In the genomic region with DNA sequence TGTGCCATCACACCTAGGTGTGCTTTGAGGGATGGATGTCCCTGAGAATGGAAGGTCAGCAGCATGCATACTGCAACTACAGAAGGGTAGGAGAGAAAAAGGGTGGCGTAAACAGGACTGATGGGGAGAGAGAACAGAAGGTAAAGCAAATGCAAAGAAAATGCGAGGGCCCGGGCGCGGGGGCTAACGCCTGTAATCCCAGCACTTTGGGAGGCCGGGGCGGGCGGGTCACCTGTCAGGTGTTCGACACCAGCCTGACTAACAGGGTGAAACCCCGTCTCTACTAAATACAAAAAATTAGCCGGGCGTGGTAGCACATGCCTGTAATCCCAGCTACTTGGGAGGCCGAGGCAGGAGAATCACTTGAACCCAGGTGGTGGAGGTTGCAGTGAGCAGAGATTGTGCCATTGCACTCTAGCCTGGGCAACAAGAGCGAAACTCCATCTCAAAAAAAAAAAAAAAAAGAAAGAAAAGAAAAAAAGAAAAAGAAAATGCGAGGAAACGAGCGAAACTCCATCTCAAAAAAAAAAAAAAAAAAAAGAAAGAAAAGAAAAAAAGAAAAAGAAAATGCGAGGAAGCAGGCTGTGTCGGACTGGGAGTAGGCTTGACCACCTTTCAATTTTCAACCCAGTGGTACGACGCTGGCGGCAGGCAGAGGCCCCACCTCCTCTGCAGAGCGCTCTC, we compare ENCODE assay signal across 7 cellular contexts. TPM values are rescaled to one million over a fixed set of nuclear protein-coding genes. Genes with fewer than 3 reads are reported as not detected.
DNase-seq lines count a peak whose midpoint lies in the region; ATAC-seq, FAIRE-seq and TF ChIP-seq lines count a peak whose summit lies in the region.
"Not testable (repeated sequence)": the region's sequence is repeated elsewhere in the genome, so short reads cannot be mapped to it uniquely, and the experiment has no call there.

No MANE protein-coding gene starts in this region.

- not testable (repeated sequence) for H3K9me1 ChIP-seq in endothelial cell of umbilical vein (replicated peaks; ENCODE audit: control insufficient read depth, extremely low read depth, insufficient read depth, low read length)

- peak; percentile 3 for ATAC-seq in GM18498 (IDR thresholded peaks at IDR 0.05; ENCODE audit: unreplicated experiment)
- ATAC-seq in HG02852 (IDR thresholded peaks at IDR 0.05; ENCODE audit: unreplicated experiment) = peak; percentile 11
- peak; percentile 73 for ATAC-seq in HepG2

- H3K27me3 Mint-ChIP-seq in activated T-helper 2 cell treated with anti-CD3 and anti-CD28 coated beads, Interferon-gamma antibody, Interleukin-2, Interleukin-4, amounts not matched to agents 10 μg/mL and 5 μg/mL and 100 μg/mL, durations not matched to agents 14 hours and 24 hours and 36 hours (ENCODE audit: low read depth) = not testable (repeated sequence)

- dilution Hi-C loops in endothelial cell of umbilical vein (cut with MboI; ENCODE audit: extremely low pct_ligation_motif_present, low sequenced_read_pairs) = not testable (repeated sequence)

- not testable (repeated sequence) for H4K20me1 ChIP-seq in endothelial cell of umbilical vein (replicated peaks; ENCODE audit: control insufficient read depth, extremely low read depth, insufficient read depth, low read length)
- peaks cover 34% of the 10 kb centered on the region for H4K20me1 ChIP-seq in HepG2 (ENCODE audit: insufficient read depth, low read length)

- POLR2A ChIA-PET in endothelial cell of umbilical vein (lab: Charles Lee) = interaction anchor here (0.6 to 1.1 kb wide), 4 partner anchors 21 to 72 kb away, joined by 3 to 5 read pairs (median 3); no protein-coding TSS in a partner anchor
- POLR2A ChIA-PET in HepG2 (lab: Yijun Ruan, JAX) = interaction anchor here (0.7 to 2.5 kb wide), 16 partner anchors 9 to 231 kb away, joined by 3 to 23 read pairs (median 5); partner anchors contain the start of genes ASXL2 and KIF3C

- peak overlapping the region; percentile 88 for H3K27ac Mint-ChIP-seq in activated T-helper 2 cell treated with anti-CD3 and anti-CD28 coated beads, Interferon-gamma antibody, Interleukin-2, Interleukin-4, amounts not matched to agents 10 μg/mL and 5 μg/mL and 100 μg/mL, durations not matched to agents 14 hours and 24 hours and 36 hours

- peaks cover 11% of the 10 kb centered on the region for H3K4me1 ChIP-seq in endothelial cell of umbilical vein (ENCODE audit: control insufficient read depth, extremely low read depth, insufficient read depth, low read length)
- peaks cover 27% of the 10 kb centered on the region for H3K4me1 ChIP-seq in HepG2 (ENCODE audit: insufficient read depth, low read length)
- H3K4me1 ChIP-seq in rectal smooth muscle tissue (ENCODE audit: control insufficient read depth, insufficient read depth, low read length) = not testable (repeated sequence)

- TF ChIP-seq EP300 in HepG2 (IDR thresholded peaks at IDR 0.05; ENCODE audit: low read depth in 2 of 2, low read length in 2 of 2); HepG2 (CRISPR knock-in tag; IDR thresholded peaks at IDR 0.05; ENCODE audit: borderline replicate concordance): not testable (repeated sequence)

- peak overlapping the region; percentile 92 for H3K4me2 ChIP-seq in endothelial cell of umbilical vein (ENCODE audit: insufficient read depth, low read length)
- peak overlapping the region; percentile 84 for H3K4me2 ChIP-seq in HepG2 (ENCODE audit: low read depth, low read length)

- WGBS in HepG2 (ENCODE audit: low lambda C conversion rate) = 14% methylated on average over 24 of the region's 24 CpGs

- DNase-seq in NCI-H2171 treated with DMSO at 0.1 percent for 48 hours (lab: John Stamatoyannopoulos, UW) = peak; percentile 16
- DNase-seq in activated T-helper 2 cell treated with anti-CD3 and anti-CD28 coated beads, Interferon-gamma antibody, Interleukin-2, Interleukin-4, amounts not matched to agents 10 μg/mL and 5 μg/mL and 100 μg/mL, durations not matched to agents 14 hours and 24 hours and 36 hours (ENCODE audit: low spot score); endothelial cell of umbilical vein (ENCODE audit: low read depth, low spot score); HepG2 (ENCODE audit: low spot score): not testable (repeated sequence)

- CTCF ChIA-PET in endothelial cell of umbilical vein (lab: Charles Lee) = interaction anchor here (0.9 to 5.3 kb wide), 8 partner anchors 9 to 152 kb away, joined by 3 to 36 read pairs (median 6); no protein-coding TSS in a partner anchor
- CTCF ChIA-PET in HepG2 (lab: Yijun Ruan, JAX; ENCODE audit: low intra/inter-chr PET ratio, low total read pairs) = not testable (repeated sequence)

- not testable (repeated sequence) for TF ChIP-seq CTCF in endothelial cell of umbilical vein (IDR thresholded peaks at IDR 0.05; ENCODE audit: extremely low read depth in 1 of 2, insufficient read depth in 1 of 2, low read depth in 1 of 2, low read length in 2 of 2); HepG2 (CRISPR knock-in tag; IDR thresholded peaks at IDR 0.05)

- peaks cover 19% of the 10 kb centered on the region for H3K4me1 Mint-ChIP-seq in activated T-helper 2 cell treated with anti-CD3 and anti-CD28 coated beads, Interferon-gamma antibody, Interleukin-2, Interleukin-4, amounts not matched to agents 10 μg/mL and 5 μg/mL and 100 μg/mL, durations not matched to agents 14 hours and 24 hours and 36 hours (ENCODE audit: low read depth)

- not testable (repeated sequence) for BruUV-seq in endothelial cell of umbilical vein (replicated peaks; lab: Mats Ljungman, UMichigan); HepG2 (replicated peaks; lab: Mats Ljungman, UMichigan)

- not testable (repeated sequence) for H3K36me3 ChIP-seq in endothelial cell of umbilical vein (ENCODE audit: control insufficient read depth in 2 of 2, extremely low read depth in 1 of 2, insufficient read depth in 2 of 2, low read length in 2 of 2); HepG2 (replicated peaks in 1 of 2; ENCODE audit: control insufficient read depth in 1 of 2, insufficient read depth in 2 of 2, low read length in 2 of 2); rectal smooth muscle tissue (ENCODE audit: control insufficient read depth, insufficient read depth, low read length)

- H3K36me3 Mint-ChIP-seq in activated T-helper 2 cell treated with anti-CD3 and anti-CD28 coated beads, Interferon-gamma antibody, Interleukin-2, Interleukin-4, amounts not matched to agents 10 μg/mL and 5 μg/mL and 100 μg/mL, durations not matched to agents 14 hours and 24 hours and 36 hours (ENCODE audit: low read depth) = peaks cover 25% of the 10 kb centered on the region

- H3K9ac ChIP-seq in endothelial cell of umbilical vein (replicated peaks; ENCODE audit: extremely low read depth, insufficient read depth, low read length) (peak overlapping the region; percentile 79), HepG2 (ENCODE audit: insufficient read depth, low read depth, low read length) (peak overlapping the region; percentile 81), rectal smooth muscle tissue (ENCODE audit: low read length) (peak overlapping the region; percentile 86)

- not testable (repeated sequence) for H3K9me3 ChIP-seq in endothelial cell of umbilical vein (replicated peaks; ENCODE audit: control insufficient read depth, insufficient read depth, low read length); HepG2 (ENCODE audit: low read length)

- not testable (repeated sequence) for H3K27me3 ChIP-seq in endothelial cell of umbilical vein (ENCODE audit: control insufficient read depth in 2 of 2, insufficient read depth in 2 of 2, low read length in 2 of 2); HepG2 (ENCODE audit: control insufficient read depth in 1 of 2, insufficient read depth in 2 of 2, low read length in 2 of 2); rectal smooth muscle tissue (ENCODE audit: control insufficient read depth, insufficient read depth, low read length)

- peak overlapping the region; percentile 72 for H3K27ac ChIP-seq in endothelial cell of umbilical vein (ENCODE audit: insufficient read depth, low read depth, low read length)
- H3K27ac ChIP-seq in HepG2 (ENCODE audit: extremely low read length, insufficient read depth, low read length) = peak overlapping the region; percentile 85
- peak overlapping the region; percentile 97 for H3K27ac ChIP-seq in rectal smooth muscle tissue (ENCODE audit: low read depth, low read length)

- TF ChIP-seq POLR2A in endothelial cell of umbilical vein (IDR thresholded peaks at IDR 0.05; ENCODE audit: low read depth, low read length); HepG2 (IDR thresholded peaks at IDR 0.05; ENCODE audit: insufficient read depth in 1 of 2, low read depth in 2 of 2, low read length in 2 of 2): not testable (repeated sequence)

- H3K9me3 Mint-ChIP-seq in activated T-helper 2 cell treated with anti-CD3 and anti-CD28 coated beads, Interferon-gamma antibody, Interleukin-2, Interleukin-4, amounts not matched to agents 10 μg/mL and 5 μg/mL and 100 μg/mL, durations not matched to agents 14 hours and 24 hours and 36 hours = not testable (repeated sequence)

- H3K4me3 ChIP-seq in endothelial cell of umbilical vein (replicated peaks in 1 of 3; ENCODE audit: insufficient read depth in 1 of 3, low read depth in 1 of 3, low read length in 3 of 3) (peak overlapping the region; percentile 83 to 92 (median 85)), HepG2 (replicated peaks in 1 of 3; ENCODE audit: insufficient read depth in 1 of 3, low read depth in 2 of 3, low read length in 3 of 3) (peak overlapping the region; percentile 59 to 91 (median 82)), rectal smooth muscle tissue (ENCODE audit: low read length) (peak overlapping the region; percentile 91)

- intact Hi-C loops in activated T-helper 2 cell treated with anti-CD3 and anti-CD28 coated beads, Interferon-gamma antibody, Interleukin-2, Interleukin-4, amounts not matched to agents 10 μg/mL and 5 μg/mL and 100 μg/mL, durations not matched to agents 14 hours and 24 hours and 36 hours (cut with micrococcal nuclease) = loop anchor here (1.0 to 5.0 kb wide), 3 partner anchors 36 to 55 kb away; partner anchors contain the start of gene KIF3C
- intact Hi-C loops in endothelial cell of umbilical vein (cut with micrococcal nuclease) = loop anchor here (10.0 kb wide), 1 partner anchor 158 kb away; the partner anchor contains the start of gene ASXL2
- intact Hi-C loops in HepG2 (cut with micrococcal nuclease; ENCODE audit: unreplicated experiment) = loop anchor here (2.0 kb wide), 2 partner anchors 20 to 36 kb away; no protein-coding TSS in a partner anchor

- not testable (repeated sequence) for TF ChIP-seq RAD21 in HepG2 (CRISPR knock-in tag; IDR thresholded peaks at IDR 0.05)

- H3K79me2 ChIP-seq in endothelial cell of umbilical vein (ENCODE audit: control insufficient read depth, insufficient read depth, low read length) = peaks cover 38% of the 10 kb centered on the region
- peaks cover 40% of the 10 kb centered on the region for H3K79me2 ChIP-seq in HepG2 (ENCODE audit: insufficient read depth, low read length)

- peak; percentile 78 for FAIRE-seq in endothelial cell of umbilical vein (lab: Jason Lieb, UNC)
- peak; percentile 34 for FAIRE-seq in HepG2 (lab: Jason Lieb, UNC)

- peak overlapping the region; percentile 99 for H2AFZ ChIP-seq in endothelial cell of umbilical vein (ENCODE audit: low read depth, low read length)
- H2AFZ ChIP-seq in HepG2 (ENCODE audit: low read length) = peak overlapping the region; percentile 74

- H3K4me3 Mint-ChIP-seq in activated T-helper 2 cell treated with anti-CD3 and anti-CD28 coated beads, Interferon-gamma antibody, Interleukin-2, Interleukin-4, amounts not matched to agents 10 μg/mL and 5 μg/mL and 100 μg/mL, durations not matched to agents 14 hours and 24 hours and 36 hours (ENCODE audit: low read depth) = peak overlapping the region; percentile 93

- in situ Hi-C loops in HepG2 (cut with HindIII; ENCODE audit: extremely low pct_ligation_motif_present, low pct_unique_long_range_greater_than_20kb) = not testable (repeated sequence)

RNA-seq across cellular contexts. Expression of gene RAB10, which starts 1.2 kb away (rescaled TPM):
- total RNA-seq in activated T-helper 2 cell treated with anti-CD3 and anti-CD28 coated beads, Interferon-gamma antibody, Interleukin-2, Interleukin-4, amounts not matched to agents 10 μg/mL and 5 μg/mL and 100 μg/mL, durations not matched to agents 14 hours and 24 hours and 36 hours = 134 and 140 TPM in 2 replicates
- total RNA-seq in endothelial cell of umbilical vein (104 and 105 TPM in 2 replicates), HepG2 (2016; rRNA removed; fragmentation: Illumina TruSeq; extraction: Trizol) (106 and 120 TPM in 2 replicates)
- polyA plus RNA-seq in endothelial cell of umbilical vein (37.2 and 45.1 TPM in 2 replicates), HepG2 (2011; rRNA removed) (39.0 and 48.2 TPM in 2 replicates)
- polyA plus RNA-seq in endothelial cell of umbilical vein (2011; cell fraction: cytosol; rRNA removed) = 48.8 and 57.1 TPM in 2 replicates
- polyA plus RNA-seq in endothelial cell of umbilical vein (2011; cell fraction: nucleus; rRNA removed) = 28.3 and 47.0 TPM in 2 replicates
- polyA plus RNA-seq in endothelial cell of umbilical vein (2012) = 116 and 132 TPM in 2 replicates
- polyA minus RNA-seq in endothelial cell of umbilical vein = 37.7 and 47.7 TPM in 2 replicates
- polyA minus RNA-seq in endothelial cell of umbilical vein (2011; cell fraction: cytosol; rRNA and poly(A)+ RNA removed) = 91.3 TPM
- polyA minus RNA-seq in endothelial cell of umbilical vein (2011; cell fraction: nucleus; rRNA and poly(A)+ RNA removed) = 32.4 and 40.7 TPM in 2 replicates
- 19.3 and 24.2 TPM in 2 replicates for total RNA-seq in HepG2 (2016; cell fraction: cytosol; rRNA removed; fragmentation: Illumina TruSeq; extraction: Trizol; ENCODE audit: low read depth)
- total RNA-seq in HepG2 (2016; cell fraction: insoluble cytoplasmic fraction; rRNA removed; fragmentation: Illumina TruSeq; extraction: Trizol) = 113 and 116 TPM in 2 replicates
- total RNA-seq in HepG2 (2016; cell fraction: membrane; rRNA removed; fragmentation: Illumina TruSeq; extraction: Trizol) = 40.0 and 43.5 TPM in 2 replicates
- 72.2 and 76.5 TPM in 2 replicates for total RNA-seq in HepG2 (2016; cell fraction: nucleus; rRNA removed; fragmentation: Illumina TruSeq; extraction: Trizol)
- 33.3 and 40.9 TPM in 2 replicates for polyA plus RNA-seq in HepG2 (2011; cell fraction: cytosol; rRNA removed)
- 28.6 and 31.9 TPM in 2 replicates for polyA plus RNA-seq in HepG2 (2011; cell fraction: nucleus; rRNA removed)
- 98.5 and 102 TPM in 2 replicates for polyA plus RNA-seq in HepG2 (2012)
- polyA plus RNA-seq in HepG2 (2016; cell fraction: cytosol; fragmentation: Illumina TruSeq; extraction: Trizol; ENCODE audit: low read depth) = 18.0 and 27.8 TPM in 2 replicates
- polyA plus RNA-seq in HepG2 (2016; cell fraction: insoluble cytoplasmic fraction; fragmentation: Illumina TruSeq; extraction: Trizol; ENCODE audit: low read depth) = 113 and 118 TPM in 2 replicates
- polyA plus RNA-seq in HepG2 (2016; cell fraction: membrane; fragmentation: Illumina TruSeq; extraction: Trizol; ENCODE audit: low read depth) = 28.6 and 39.1 TPM in 2 replicates
- 112 and 122 TPM in 2 replicates for polyA plus RNA-seq in HepG2 (2016; cell fraction: nucleus; fragmentation: Illumina TruSeq; extraction: Trizol; ENCODE audit: insufficient read depth, low read depth)
- 42.7 and 61.6 TPM in 2 replicates for polyA minus RNA-seq in HepG2 (2011; rRNA and poly(A)+ RNA removed; ENCODE audit: low replicate concordance)
- polyA minus RNA-seq in HepG2 (2011; cell fraction: cytosol; rRNA and poly(A)+ RNA removed) = 82.0 and 98.0 TPM in 2 replicates
- 46.1 and 55.2 TPM in 2 replicates for polyA minus RNA-seq in HepG2 (2011; cell fraction: nucleus; rRNA and poly(A)+ RNA removed)

RNA-seq across cellular contexts. Expression of gene KIF3C, which starts 50.4 kb away (rescaled TPM):
- 13.4 and 15.2 TPM in 2 replicates for total RNA-seq in activated T-helper 2 cell treated with anti-CD3 and anti-CD28 coated beads, Interferon-gamma antibody, Interleukin-2, Interleukin-4, amounts not matched to agents 10 μg/mL and 5 μg/mL and 100 μg/mL, durations not matched to agents 14 hours and 24 hours and 36 hours
- total RNA-seq in endothelial cell of umbilical vein (40.7 and 42.1 TPM in 2 replicates), HepG2 (2016; rRNA removed; fragmentation: Illumina TruSeq; extraction: Trizol) (3.4 and 3.6 TPM in 2 replicates)
- polyA plus RNA-seq in endothelial cell of umbilical vein (9.9 and 11.4 TPM in 2 replicates), HepG2 (2011; rRNA removed) (4.8 and 4.9 TPM in 2 replicates)
- 10.5 TPM in 2 replicates for polyA plus RNA-seq in endothelial cell of umbilical vein (2011; cell fraction: cytosol; rRNA removed)
- polyA plus RNA-seq in endothelial cell of umbilical vein (2011; cell fraction: nucleus; rRNA removed) = 9.3 and 11.6 TPM in 2 replicates
- 36.5 and 47.5 TPM in 2 replicates for polyA plus RNA-seq in endothelial cell of umbilical vein (2012)
- polyA minus RNA-seq in endothelial cell of umbilical vein = 20.0 and 29.4 TPM in 2 replicates
- polyA minus RNA-seq in endothelial cell of umbilical vein (2011; cell fraction: cytosol; rRNA and poly(A)+ RNA removed) = 0.31 TPM
- 7.8 and 13.8 TPM in 2 replicates for polyA minus RNA-seq in endothelial cell of umbilical vein (2011; cell fraction: nucleus; rRNA and poly(A)+ RNA removed)
- total RNA-seq in HepG2 (2016; cell fraction: cytosol; rRNA removed; fragmentation: Illumina TruSeq; extraction: Trizol; ENCODE audit: low read depth) = 2.6 and 3.1 TPM in 2 replicates
- total RNA-seq in HepG2 (2016; cell fraction: insoluble cytoplasmic fraction; rRNA removed; fragmentation: Illumina TruSeq; extraction: Trizol) = 3.3 and 4.2 TPM in 2 replicates
- total RNA-seq in HepG2 (2016; cell fraction: membrane; rRNA removed; fragmentation: Illumina TruSeq; extraction: Trizol) = 6.0 and 7.0 TPM in 2 replicates
- total RNA-seq in HepG2 (2016; cell fraction: nucleus; rRNA removed; fragmentation: Illumina TruSeq; extraction: Trizol) = 3.7 TPM in 2 replicates
- polyA plus RNA-seq in HepG2 (2011; cell fraction: cytosol; rRNA removed) = 3.8 and 4.0 TPM in 2 replicates
- 3.6 and 4.6 TPM in 2 replicates for polyA plus RNA-seq in HepG2 (2011; cell fraction: nucleus; rRNA removed)
- polyA plus RNA-seq in HepG2 (2012) = 7.3 and 11.4 TPM in 2 replicates
- polyA plus RNA-seq in HepG2 (2016; cell fraction: cytosol; fragmentation: Illumina TruSeq; extraction: Trizol; ENCODE audit: low read depth) = 2.1 and 2.7 TPM in 2 replicates
- polyA plus RNA-seq in HepG2 (2016; cell fraction: insoluble cytoplasmic fraction; fragmentation: Illumina TruSeq; extraction: Trizol; ENCODE audit: low read depth) = 3.7 and 4.9 TPM in 2 replicates
- 6.1 and 6.3 TPM in 2 replicates for polyA plus RNA-seq in HepG2 (2016; cell fraction: membrane; fragmentation: Illumina TruSeq; extraction: Trizol; ENCODE audit: low read depth)
- 4.6 and 4.7 TPM in 2 replicates for polyA plus RNA-seq in HepG2 (2016; cell fraction: nucleus; fragmentation: Illumina TruSeq; extraction: Trizol; ENCODE audit: insufficient read depth, low read depth)
- polyA minus RNA-seq in HepG2 (2011; rRNA and poly(A)+ RNA removed; ENCODE audit: low replicate concordance) = 2.6 and 8.0 TPM in 2 replicates
- 3.7 and 5.7 TPM in 2 replicates for polyA minus RNA-seq in HepG2 (2011; cell fraction: cytosol; rRNA and poly(A)+ RNA removed)
- polyA minus RNA-seq in HepG2 (2011; cell fraction: nucleus; rRNA and poly(A)+ RNA removed) = 5.5 and 7.8 TPM in 2 replicates

Comparison
In these comparisons a context has a peak if more than half of its experiments do, and no peak if none do; other contexts are left out.
1. ATAC-seq: peak in every context shown above with its lines; median percentile 73 in HepG2; 11 in HG02852; 3 in GM18498.